1 cellular context compared by ENCODE assay signal in genomic region chr6:114343782-114344144, GRCh38.
TF ChIP-seq lines count a peak whose summit lies in the region.

No MANE protein-coding gene starts in this region.

TF ChIP-seq in IMR-90, 13 proteins besides CTCF, POLR2A, EP300 and RAD21:
- no peak for TF ChIP-seq MXI1 (IDR thresholded peaks at IDR 0.05; ENCODE audit: borderline replicate concordance, low read depth, low read length)
- no peak for TF ChIP-seq MAZ (IDR thresholded peaks at IDR 0.05; ENCODE audit: borderline replicate concordance, low read depth, low read length)
- no peak for TF ChIP-seq CHD1 (IDR thresholded peaks at IDR 0.05; ENCODE audit: low read depth, low read length)
- TF ChIP-seq FOS (IDR thresholded peaks at IDR 0.05; ENCODE audit: low read depth, low read length): no peak
- no peak for TF ChIP-seq BHLHE40 (IDR thresholded peaks at IDR 0.05; ENCODE audit: low read depth, low read length)
- TF ChIP-seq RFX5 (IDR thresholded peaks at IDR 0.05; ENCODE audit: low read depth, low read length): no peak
- TF ChIP-seq RCOR1 (IDR thresholded peaks at IDR 0.05; ENCODE audit: insufficient replicate concordance, low read length): no peak
- TF ChIP-seq ELK1 (IDR thresholded peaks at IDR 0.05; ENCODE audit: borderline replicate concordance, low read depth, low read length): no peak
- TF ChIP-seq MAFK (IDR thresholded peaks at IDR 0.05; ENCODE audit: low read depth, low read length): no peak
- no peak for TF ChIP-seq USF2 (IDR thresholded peaks at IDR 0.05; ENCODE audit: low read depth, low read length)
- no peak for TF ChIP-seq CEBPB (IDR thresholded peaks at IDR 0.05; ENCODE audit: low read depth, low read length)
- TF ChIP-seq SMC3 (IDR thresholded peaks at IDR 0.05; ENCODE audit: low read depth, low read length): no peak
- TF ChIP-seq NFE2L2 (IDR thresholded peaks at IDR 0.05; ENCODE audit: low read depth, low read length): no peak
